Comparison of ENCODE assay signal across 1 cellular context in the genomic region with DNA sequence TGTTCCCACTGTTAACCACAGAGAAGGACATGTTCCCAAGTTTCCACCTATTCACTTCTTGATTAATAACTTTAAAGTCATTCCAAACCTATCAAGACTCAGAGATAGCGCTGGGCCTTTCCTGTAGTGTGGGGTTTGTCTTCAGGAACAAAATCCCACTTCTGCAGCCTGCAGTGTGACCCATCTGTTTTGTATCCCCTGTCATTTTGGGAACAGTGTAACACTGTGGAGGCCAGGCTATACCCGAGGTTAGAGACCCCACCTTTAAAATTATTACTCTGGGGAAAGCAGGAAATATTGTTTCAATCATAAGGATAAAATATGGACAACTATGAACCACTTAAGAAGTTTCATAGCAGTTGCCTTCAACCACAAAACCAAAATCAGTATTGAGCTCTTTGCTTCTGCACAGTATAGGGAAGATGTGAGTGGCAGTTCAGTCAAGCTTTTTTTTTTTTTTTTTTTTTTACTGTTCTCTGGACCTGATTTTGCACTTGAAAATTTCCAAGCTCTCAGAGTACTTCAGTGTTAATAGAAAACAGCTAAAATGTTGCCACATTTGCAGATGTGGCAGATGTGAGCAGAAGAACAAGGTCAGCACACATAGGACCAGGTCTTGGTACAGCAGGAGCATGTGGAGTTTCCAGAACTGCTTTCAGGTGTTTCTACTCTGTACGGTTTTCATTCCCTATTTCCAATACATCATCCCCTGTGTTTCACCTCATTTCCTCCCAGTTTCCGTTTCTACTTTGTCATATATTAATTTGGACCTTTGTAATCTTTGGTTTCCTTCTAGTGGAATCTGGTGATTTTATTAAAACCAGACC.
TF ChIP-seq lines count a peak whose summit lies in the region.

No MANE protein-coding gene starts in this region.

TF ChIP-seq in H1, 55 proteins besides CTCF, POLR2A, EP300 and RAD21:
- TF ChIP-seq SUZ12 (IDR thresholded peaks at IDR 0.05; ENCODE audit: low read length) (no peak), KDM5A (IDR thresholded peaks at IDR 0.05; ENCODE audit: low read length) (no peak), SRF (IDR thresholded peaks at IDR 0.05; ENCODE audit: low read depth, low read length) (no peak), SIRT6 (IDR thresholded peaks at IDR 0.05; ENCODE audit: low read length) (no peak), NRF1 (IDR thresholded peaks at IDR 0.05; ENCODE audit: low read depth, low read length) (no peak), TEAD4 (IDR thresholded peaks at IDR 0.05; ENCODE audit: low read depth, low read length) (no peak), CBX5 (IDR thresholded peaks at IDR 0.05; ENCODE audit: low read depth, low read length) (no peak), TAF7 (optimal IDR thresholded peaks at IDR 0.05; ENCODE audit: borderline replicate concordance, low read depth, low read length) (no peak), EGR1 (IDR thresholded peaks at IDR 0.05; ENCODE audit: borderline replicate concordance, low read depth, low read length) (no peak), CHD2 (IDR thresholded peaks at IDR 0.05; ENCODE audit: low read length) (no peak), CEBPB (IDR thresholded peaks at IDR 0.05; ENCODE audit: low read depth, low read length) (no peak), FOSL1 (IDR thresholded peaks at IDR 0.05; ENCODE audit: insufficient read depth, low read depth, low read length) (no peak), GTF2F1 (IDR thresholded peaks at IDR 0.05; ENCODE audit: borderline replicate concordance, low read depth, low read length) (no peak), ZNF274 (IDR thresholded peaks at IDR 0.05; ENCODE audit: borderline replicate concordance, extremely low read depth, low read length) (no peak), TAF1 (IDR thresholded peaks at IDR 0.05; ENCODE audit: low read depth, low read length) (no peak), PHF8 (conservative IDR thresholded peaks at IDR 0.05; ENCODE audit: low read depth, low read length) (no peak)
- TF ChIP-seq, protein P1, sequence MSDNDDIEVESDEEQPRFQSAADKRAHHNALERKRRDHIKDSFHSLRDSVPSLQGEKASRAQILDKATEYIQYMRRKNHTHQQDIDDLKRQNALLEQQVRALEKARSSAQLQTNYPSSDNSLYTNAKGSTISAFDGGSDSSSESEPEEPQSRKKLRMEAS (IDR thresholded peaks at IDR 0.05) = no peak
- TF ChIP-seq, protein P2, sequence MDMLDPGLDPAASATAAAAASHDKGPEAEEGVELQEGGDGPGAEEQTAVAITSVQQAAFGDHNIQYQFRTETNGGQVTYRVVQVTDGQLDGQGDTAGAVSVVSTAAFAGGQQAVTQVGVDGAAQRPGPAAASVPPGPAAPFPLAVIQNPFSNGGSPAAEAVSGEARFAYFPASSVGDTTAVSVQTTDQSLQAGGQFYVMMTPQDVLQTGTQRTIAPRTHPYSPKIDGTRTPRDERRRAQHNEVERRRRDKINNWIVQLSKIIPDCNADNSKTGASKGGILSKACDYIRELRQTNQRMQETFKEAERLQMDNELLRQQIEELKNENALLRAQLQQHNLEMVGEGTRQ (IDR thresholded peaks at IDR 0.05; ENCODE audit: low read length) = no peak
